Comparison of ENCODE assay signal across 18 cellular contexts in the genomic region with DNA sequence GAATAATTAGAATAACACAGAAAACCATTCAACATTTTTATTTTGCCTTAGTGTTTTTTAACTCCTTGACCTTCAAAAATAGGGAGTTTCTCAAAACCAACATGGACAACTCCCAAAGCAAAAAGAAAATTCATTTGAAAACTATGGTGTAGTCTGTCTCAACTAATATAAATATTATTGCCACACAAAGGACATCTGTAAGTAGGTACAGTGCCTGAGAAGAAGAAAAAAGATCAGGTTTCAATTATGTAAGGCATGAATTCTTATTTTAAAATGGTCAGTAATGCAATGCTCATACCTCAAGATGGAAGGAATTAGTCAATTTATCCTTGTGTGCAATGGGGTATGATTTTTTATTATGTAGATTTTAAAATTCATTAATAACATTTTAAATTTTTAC.
DNase-seq lines count a peak whose midpoint lies in the region; ATAC-seq and FAIRE-seq lines count a peak whose summit lies in the region.
"Had no signal": no experiment of that assay in that cellular context is flagged by ENCODE, and none has a peak within 500 bp of the region (broad histone marks: within the 10 kb centered on the region; RNA-seq: fewer than 3 reads in every experiment).

No MANE protein-coding gene starts in this region.

- no peak overlapping the region for H3K27ac Mint-ChIP-seq in stimulated activated effector memory CD8-positive, alpha-beta T cell treated with anti-CD3 and anti-CD28 coated beads, Interleukin-12 subunit alpha, Interleukin-12 subunit beta, amount 100 ng/mL, for 72 hours
- H3K27ac Mint-ChIP-seq: CD4-positive, alpha-beta memory T cell; H9 had no signal

- DNase-seq in NCI-H2171 treated with DMSO at 0.1 percent for 48 hours (lab: John Stamatoyannopoulos, UW) (peak; percentile 0), NCI-H2171 (lab: John Stamatoyannopoulos, UW) (no peak), iris pigment epithelial cell (ENCODE audit: low read depth) (peak; percentile 26), NCI-H345 (lab: John Stamatoyannopoulos, UW) (no peak), GM03348 (ENCODE audit: low spot score) (no peak)
- no peak for DNase-seq in stimulated activated effector memory CD8-positive, alpha-beta T cell treated with anti-CD3 and anti-CD28 coated beads, Interleukin-12 subunit alpha, Interleukin-12 subunit beta, amount 100 ng/mL, for 72 hours (ENCODE audit: low spot score in 2 of 2)
- DNase-seq: C1 segment of cervical spinal cord; Calu3; CD4-positive, alpha-beta memory T cell; COR-L47; DMS53; DMS79 treated with DMSO at 0.1 percent for 48 hours; GM23248; H9 had no signal

- peaks cover 7% of the 10 kb centered on the region for H3K9me3 Mint-ChIP-seq in stimulated activated effector memory CD8-positive, alpha-beta T cell treated with anti-CD3 and anti-CD28 coated beads, Interleukin-12 subunit alpha, Interleukin-12 subunit beta, amount 100 ng/mL, for 72 hours

- no peak for ATAC-seq in stimulated activated effector memory CD8-positive, alpha-beta T cell treated with anti-CD3 and anti-CD28 coated beads, Interleukin-12 subunit alpha, Interleukin-12 subunit beta, amount 100 ng/mL, for 72 hours
- ATAC-seq: GM12878, HCT116 had no signal

- H3K36me3 Mint-ChIP-seq in stimulated activated effector memory CD8-positive, alpha-beta T cell treated with anti-CD3 and anti-CD28 coated beads, Interleukin-12 subunit alpha, Interleukin-12 subunit beta, amount 100 ng/mL, for 72 hours: no peaks in the 10 kb centered on the region
- H3K36me3 Mint-ChIP-seq: CD4-positive, alpha-beta memory T cell had no signal

- H3K4me1 Mint-ChIP-seq in stimulated activated effector memory CD8-positive, alpha-beta T cell treated with anti-CD3 and anti-CD28 coated beads, Interleukin-12 subunit alpha, Interleukin-12 subunit beta, amount 100 ng/mL, for 72 hours: no peaks in the 10 kb centered on the region
- H3K4me1 Mint-ChIP-seq: CD4-positive, alpha-beta memory T cell; H9 had no signal

- no peak overlapping the region for H3K4me3 Mint-ChIP-seq in stimulated activated effector memory CD8-positive, alpha-beta T cell treated with anti-CD3 and anti-CD28 coated beads, Interleukin-12 subunit alpha, Interleukin-12 subunit beta, amount 100 ng/mL, for 72 hours
- H3K4me3 Mint-ChIP-seq: CD4-positive, alpha-beta memory T cell; H9 had no signal

- FAIRE-seq in endometrium (lab: Jason Lieb, UNC): peak; percentile 4
- FAIRE-seq: GM12878, GM19239 had no signal

Comparison
In these comparisons a context has a peak if more than half of its experiments do, and no peak if none do; other contexts are left out.
1. DNase-seq: peak in NCI-H2171 treated with DMSO at 0.1 percent for 48 hours (single experiment) and iris pigment epithelial cell (single experiment); none in NCI-H2171 (single experiment), NCI-H345 (single experiment), stimulated activated effector memory CD8-positive, alpha-beta T cell treated with anti-CD3 and anti-CD28 coated beads, Interleukin-12 subunit alpha, Interleukin-12 subunit beta, amount 100 ng/mL, for 72 hours (0 of 2) and GM03348 (single experiment).